In the genomic region with DNA sequence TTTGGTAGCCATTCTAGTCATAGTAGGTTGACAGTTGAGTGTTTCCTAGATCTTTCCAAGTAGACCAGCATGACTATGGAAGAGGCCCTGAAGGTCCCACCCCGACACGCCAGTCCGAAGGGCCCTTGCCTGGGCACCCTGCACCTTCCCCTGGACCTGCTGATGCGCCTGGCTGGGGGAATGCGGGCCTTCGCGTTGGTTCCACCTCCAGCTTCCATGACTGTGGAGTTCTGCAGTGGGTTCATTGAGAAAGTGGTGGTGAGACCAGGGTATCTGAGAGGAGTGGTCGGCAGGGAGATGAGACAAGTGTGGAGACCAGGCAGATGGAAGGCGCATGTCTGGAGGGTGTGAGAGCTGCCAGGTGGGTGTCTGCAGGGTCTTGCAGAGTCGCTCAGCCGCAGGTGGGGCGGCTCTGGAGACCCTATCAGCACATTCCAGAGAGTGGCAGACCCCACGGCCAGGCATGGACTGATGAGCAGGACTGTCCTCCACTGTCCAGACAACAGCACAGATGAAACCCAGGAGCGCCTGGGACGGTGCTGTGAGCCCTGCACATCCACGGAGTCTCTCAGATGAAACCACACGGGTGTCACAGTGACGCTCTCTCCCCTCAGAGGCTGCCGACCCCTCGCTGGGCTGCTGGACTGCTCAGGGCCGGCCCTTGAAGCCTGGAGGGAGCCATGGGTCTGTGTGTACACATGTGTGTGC, we compare ENCODE assay signal across 19 cellular contexts.
"Had no signal": no experiment of that assay in that cellular context is flagged by ENCODE, and none has a peak within 500 bp of the region (broad histone marks: within the 10 kb centered on the region; RNA-seq: fewer than 3 reads in every experiment).

No MANE protein-coding gene starts in this region.

- H3K36me3 ChIP-seq: adrenal gland, colonic mucosa, vagina had no signal

- H3K9me3 ChIP-seq: adrenal gland, colonic mucosa, testis, vagina had no signal

- DNase-seq: activated CD4-positive, alpha-beta memory T cell treated with anti-CD3 and anti-CD28 coated beads, Interleukin-2, amount 10 ng/mL, durations not matched to agents 7 days and 5 days; activated CD4-positive, alpha-beta T cell treated with anti-CD3 and anti-CD28 coated beads for 48 hours; activated CD4-positive, CD25-positive, alpha-beta regulatory T cell; activated gamma-delta T cell treated with Interleukin-2 at 50 U/mL for 16 hours; activated T-cell treated with anti-CD3 and anti-CD28 coated beads, Interleukin-2, amount 50 U/mL, for 72 hours; adrenal gland; colonic mucosa; effector memory CD8-positive, alpha-beta T cell; foreskin melanocyte; hypothalamus; mesenchymal stem cell; stimulated activated CD4-positive, alpha-beta T cell treated with anti-CD3 and anti-CD28 coated beads, Interleukin-12 subunit alpha, Interleukin-12 subunit beta, amount 100 ng/mL, for 4 hours; SW 1271; T-helper 17 cell; testis; trophoblast cell had no signal

- H3K27me3 ChIP-seq: adrenal gland, colonic mucosa, dorsolateral prefrontal cortex, testis, vagina had no signal

- H3K27ac ChIP-seq: adrenal gland, colonic mucosa, dorsolateral prefrontal cortex, testis, vagina had no signal

- ATAC-seq: activated T-cell treated with anti-CD3 and anti-CD28 coated beads, Interleukin-2, amount 50 U/mL, for 72 hours; effector memory CD8-positive, alpha-beta T cell; esophagus mucosa; T-helper 17 cell had no signal

- H3K4me1 ChIP-seq: adrenal gland, colonic mucosa, testis, vagina had no signal

- H3K4me3 ChIP-seq: adrenal gland, colonic mucosa, dorsolateral prefrontal cortex, testis, vagina had no signal
